Comparison of ENCODE assay signal across 8 cellular contexts in the genomic region with DNA sequence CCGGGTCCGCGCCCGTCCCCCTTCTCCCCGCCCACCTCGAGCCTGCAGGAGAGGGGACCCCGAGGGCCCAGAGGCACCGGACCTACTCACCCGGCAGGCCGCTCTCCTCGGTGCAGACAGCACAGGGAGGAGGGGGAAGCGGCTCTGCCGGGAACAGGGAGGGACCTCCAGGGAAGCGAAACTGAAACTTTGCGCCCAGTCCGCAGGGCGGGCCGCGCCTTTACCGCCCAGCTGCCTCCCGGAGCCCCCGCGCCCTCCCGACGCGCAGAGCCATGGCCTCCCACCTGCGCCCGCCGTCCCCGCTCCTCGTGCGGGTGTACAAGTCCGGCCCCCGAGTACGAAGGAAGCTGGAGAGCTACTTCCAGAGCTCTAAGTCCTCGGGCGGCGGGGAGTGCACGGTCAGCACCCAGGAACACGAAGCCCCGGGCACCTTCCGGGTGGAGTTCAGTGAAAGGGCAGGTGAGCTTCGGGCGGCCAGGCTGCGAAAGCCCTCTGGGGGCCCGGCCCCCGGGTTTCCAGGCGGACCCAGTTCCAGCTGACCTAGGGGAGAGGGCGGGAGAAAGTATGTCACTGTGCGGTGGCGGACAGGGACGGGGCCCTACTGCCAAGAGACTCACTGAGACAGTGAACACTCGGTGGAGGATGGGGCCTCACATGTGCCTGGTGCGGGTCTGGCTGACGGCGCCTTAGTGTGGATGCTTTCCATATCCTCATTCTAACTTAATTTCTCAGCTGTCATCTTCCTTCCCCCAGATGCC. TPM values are rescaled to one million over a fixed set of nuclear protein-coding genes. Genes with fewer than 3 reads are reported as not detected.
DNase-seq lines count a peak whose midpoint lies in the region; ATAC-seq and TF ChIP-seq lines count a peak whose summit lies in the region.

Gene DTX3L (plus strand): TSS at position 184 of the 758 bp plus-strand sequence. CDS start 89 bp downstream, at position 273.
Gene PARP9 (minus strand): TSS at position 146 of the 758 bp plus-strand sequence. CDS start 4,680 bp downstream, outside the sequence.

- H3K27me3 ChIP-seq in Karpas-422 (ENCODE audit: low read length) (no peaks in the 10 kb centered on the region), SJSA1 (replicated peaks) (no peaks in the 10 kb centered on the region), neural progenitor cell (peaks cover 21% of the 10 kb centered on the region), stomach smooth muscle (ENCODE audit: control insufficient read depth in 1 of 2, insufficient read depth in 2 of 2, low read length in 2 of 2) (no peaks in the 10 kb centered on the region)

- no peaks in the 10 kb centered on the region for H3K36me3 Mint-ChIP-seq in neural progenitor cell

- peaks cover 26% of the 10 kb centered on the region for H3K79me2 ChIP-seq in Karpas-422 (ENCODE audit: low read length)
- no peaks in the 10 kb centered on the region for H3K79me2 ChIP-seq in neural progenitor cell (ENCODE audit: low read depth)

- H3K4me2 ChIP-seq in Karpas-422 (ENCODE audit: low read depth, low read length, poor library complexity, severe bottlenecking) (peak within 1 kb of the TSS; percentile 89), neural progenitor cell (peak within 1 kb of the TSS; percentile 87)

- H3F3A ChIP-seq in neural progenitor cell (ENCODE audit: low read depth): peaks cover 11% of the 10 kb centered on the region

- H3K9me2 ChIP-seq in Karpas-422 (replicated peaks; ENCODE audit: insufficient read depth, low read length): no peaks in the 10 kb centered on the region

- H3K4me1 Mint-ChIP-seq in neural progenitor cell: peaks cover 12% of the 10 kb centered on the region

- ATAC-seq in GM21786 (IDR thresholded peaks at IDR 0.05; ENCODE audit: unreplicated experiment): peak; percentile 64

- H3K4me1 ChIP-seq in Karpas-422 (ENCODE audit: low read length): peaks cover 47% of the 10 kb centered on the region
- peaks cover 10% of the 10 kb centered on the region for H3K4me1 ChIP-seq in SJSA1 (replicated peaks)
- H3K4me1 ChIP-seq in neural progenitor cell: peaks cover 13% of the 10 kb centered on the region
- peaks cover 22% of the 10 kb centered on the region for H3K4me1 ChIP-seq in stomach smooth muscle (ENCODE audit: control insufficient read depth, insufficient read depth, low read length)

- H3K9me3 ChIP-seq in Karpas-422 (ENCODE audit: low read length) (no peaks in the 10 kb centered on the region), SJSA1 (replicated peaks) (no peaks in the 10 kb centered on the region), neural progenitor cell (ENCODE audit: low read depth) (no peaks in the 10 kb centered on the region), stomach smooth muscle (ENCODE audit: control insufficient read depth in 2 of 2, low read length in 2 of 2) (no peaks in the 10 kb centered on the region)

- H3K4me3 Mint-ChIP-seq in neural progenitor cell: peak within 1 kb of the TSS; percentile 79

- no peaks in the 10 kb centered on the region for H3K9me3 Mint-ChIP-seq in neural progenitor cell

- H3K27me3 Mint-ChIP-seq in neural progenitor cell (ENCODE audit: insufficient read depth, low read depth): peaks cover 11% of the 10 kb centered on the region

- H2AFZ ChIP-seq in Karpas-422 (ENCODE audit: low read length) (peak within 1 kb of the TSS; percentile 71), neural progenitor cell (replicated peaks) (peak within 1 kb of the TSS; percentile 95)

- DNase-seq in DMS79 (lab: John Stamatoyannopoulos, UW): peak; percentile 57
- peak; percentile 86 for DNase-seq in Karpas-422
- peak; percentile 78 to 81 for DNase-seq in SJSA1 (ENCODE audit: low read depth in 1 of 2, low spot score in 2 of 2)
- DNase-seq in activated naive CD4-positive, alpha-beta T cell (lab: John Stamatoyannopoulos, UW): peak; percentile 34 to 87 (median 54)
- DNase-seq in foreskin fibroblast: peak; percentile 73 to 92
- DNase-seq in neural progenitor cell (ENCODE audit: low spot score): peak; percentile 68

- H4K20me1 ChIP-seq in Karpas-422 (ENCODE audit: insufficient read depth, low read depth, low read length) (no peaks in the 10 kb centered on the region), neural progenitor cell (ENCODE audit: low read depth) (no peaks in the 10 kb centered on the region)

- TF ChIP-seq CTCF in foreskin fibroblast (IDR thresholded peaks at IDR 0.05; ENCODE audit: low read depth, low read length) (no peak), neural progenitor cell (IDR thresholded peaks at IDR 0.05) (no peak)

- H3K36me3 ChIP-seq in Karpas-422 (ENCODE audit: insufficient read depth, low read length): peaks cover 9% of the 10 kb centered on the region
- H3K36me3 ChIP-seq in SJSA1: peaks cover 43% of the 10 kb centered on the region
- no peaks in the 10 kb centered on the region for H3K36me3 ChIP-seq in neural progenitor cell
- peaks cover 16 to 17% of the 10 kb centered on the region in 2 donors for H3K36me3 ChIP-seq in stomach smooth muscle (ENCODE audit: control insufficient read depth in 2 of 2, insufficient read depth in 2 of 2, low read length in 2 of 2)

- H3K27ac ChIP-seq in Karpas-422 (ENCODE audit: low read length) (peak within 1 kb of the TSS; percentile 89), SJSA1 (peak within 1 kb of the TSS; percentile 95), neural progenitor cell (no peak within 1 kb of the TSS), stomach smooth muscle (ENCODE audit: low read length) (peak within 1 kb of the TSS; percentile 83)

- H3K27ac Mint-ChIP-seq in neural progenitor cell: no peak within 1 kb of the TSS

- H3K4me3 ChIP-seq in Karpas-422 (ENCODE audit: low read length) (peak within 1 kb of the TSS; percentile 74), SJSA1 (peak within 1 kb of the TSS; percentile 92), foreskin fibroblast (ENCODE audit: low read depth in 1 of 2, low read length in 2 of 2) (peak within 1 kb of the TSS; percentile 80 to 81), neural progenitor cell (peak within 1 kb of the TSS; percentile 54), stomach smooth muscle (ENCODE audit: low read length in 2 of 2) (peak within 1 kb of the TSS; percentile 88 to 90)

- peak within 1 kb of the TSS; percentile 89 for H3K9ac ChIP-seq in Karpas-422 (ENCODE audit: low read length)
- H3K9ac ChIP-seq in neural progenitor cell: no peak within 1 kb of the TSS
- peak within 1 kb of the TSS; percentile 85 to 86 for H3K9ac ChIP-seq in stomach smooth muscle (ENCODE audit: low read length in 2 of 2)

RNA-seq across cellular contexts. Expression of gene DTX3L, which starts in this region (rescaled TPM):
- total RNA-seq in Karpas-422 (2014; rRNA removed; shearing (Covaris generic); ENCODE audit: low replicate concordance): 38.7 and 55.8 TPM in 2 replicates
- total RNA-seq in SJSA1 (2014; rRNA removed; shearing (Covaris generic)): 7.2 and 10.9 TPM in 2 replicates
- 2.2 and 3.2 TPM in 2 replicates for total RNA-seq in neural progenitor cell (ENCODE audit: low replicate concordance)

RNA-seq across cellular contexts. Expression of gene PARP9, which starts in this region (rescaled TPM):
- total RNA-seq in Karpas-422 (2014; rRNA removed; shearing (Covaris generic); ENCODE audit: low replicate concordance): 19.8 and 24.4 TPM in 2 replicates
- total RNA-seq in SJSA1 (2014; rRNA removed; shearing (Covaris generic)): 7.3 and 8.3 TPM in 2 replicates
- 1.0 and 1.2 TPM in 2 replicates for total RNA-seq in neural progenitor cell (ENCODE audit: low replicate concordance)
